ENCODE assay signal across 1 cellular context in genomic region chr13:79703772-79704171, GRCh38.
TF ChIP-seq lines count a peak whose summit lies in the region.

No MANE protein-coding gene starts in this region.

TF ChIP-seq in HepG2, 621 proteins besides CTCF, POLR2A, EP300 and RAD21 (continued from another document):
- TF ChIP-seq ZHX2 (IDR thresholded peaks at IDR 0.05; ENCODE audit: low read depth), result no peak
- TF ChIP-seq ZHX2 (CRISPR knock-in tag; IDR thresholded peaks at IDR 0.05; ENCODE audit: borderline replicate concordance), result no peak
- no peak for TF ChIP-seq U2AF2 (IDR thresholded peaks at IDR 0.05; ENCODE audit: low read depth, low read length)
- no peak for TF ChIP-seq ZNF484 (CRISPR knock-in tag; IDR thresholded peaks at IDR 0.05; ENCODE audit: borderline replicate concordance, low read depth)
- no peak for TF ChIP-seq ZNF253 (CRISPR knock-in tag; IDR thresholded peaks at IDR 0.05; ENCODE audit: borderline replicate concordance)
- TF ChIP-seq GABPA (IDR thresholded peaks at IDR 0.05; ENCODE audit: low read depth, low read length), result no peak
- no peak for TF ChIP-seq GABPA (CRISPR knock-in tag; IDR thresholded peaks at IDR 0.05; ENCODE audit: low read depth)
- TF ChIP-seq ZNF777 (CRISPR knock-in tag; IDR thresholded peaks at IDR 0.05), result no peak
- no peak for TF ChIP-seq ZNF326 (CRISPR knock-in tag; IDR thresholded peaks at IDR 0.05; ENCODE audit: borderline replicate concordance)
- TF ChIP-seq ZBTB43 (CRISPR knock-in tag; conservative IDR thresholded peaks at IDR 0.05), result no peak
- TF ChIP-seq SKI (IDR thresholded peaks at IDR 0.05; ENCODE audit: partially characterized antibody), result no peak
- no peak for TF ChIP-seq ZNF841 (CRISPR knock-in tag; IDR thresholded peaks at IDR 0.05; ENCODE audit: borderline replicate concordance)
- no peak for TF ChIP-seq ATF5 (CRISPR knock-in tag; IDR thresholded peaks at IDR 0.05; ENCODE audit: low read depth)
- no peak for TF ChIP-seq ZNF839 (CRISPR knock-in tag; IDR thresholded peaks at IDR 0.05; ENCODE audit: borderline replicate concordance)
- TF ChIP-seq ZNF770 (CRISPR knock-in tag; IDR thresholded peaks at IDR 0.05), result no peak
- TF ChIP-seq RCOR2 (CRISPR knock-in tag; IDR thresholded peaks at IDR 0.05), result no peak
- no peak for TF ChIP-seq GZF1 (CRISPR knock-in tag; IDR thresholded peaks at IDR 0.05)
- TF ChIP-seq ZNF496 (CRISPR knock-in tag; IDR thresholded peaks at IDR 0.05; ENCODE audit: insufficient replicate concordance), result no peak
- no peak for TF ChIP-seq ZNF224 (CRISPR knock-in tag; IDR thresholded peaks at IDR 0.05)
